Comparison of ENCODE assay signal across 15 cellular contexts in the genomic region with DNA sequence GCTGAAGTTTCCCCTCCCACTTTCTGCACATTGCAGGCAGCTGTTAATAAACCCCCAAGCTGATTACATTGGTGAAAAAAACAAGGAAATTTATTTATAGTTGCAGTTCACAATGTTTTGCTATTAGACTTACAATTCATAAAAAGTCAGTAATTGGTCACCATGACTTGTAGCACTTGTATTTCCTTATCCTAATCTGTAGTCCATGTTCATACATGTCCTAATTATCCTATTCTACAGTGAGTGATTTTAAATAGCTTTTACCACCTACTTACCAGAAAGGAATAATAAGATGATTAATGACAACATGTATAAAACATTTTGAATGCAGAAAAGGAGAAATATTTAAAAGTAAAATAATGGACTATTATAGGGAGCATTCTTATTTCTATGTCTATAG.
DNase-seq lines count a peak whose midpoint lies in the region; ATAC-seq and TF ChIP-seq lines count a peak whose summit lies in the region.
"Had no signal": no experiment of that assay in that cellular context is flagged by ENCODE, and none has a peak within 500 bp of the region (broad histone marks: within the 10 kb centered on the region; RNA-seq: fewer than 3 reads in every experiment).

No MANE protein-coding gene starts in this region.

- H3K79me2 ChIP-seq in GM23338 (replicated peaks; ENCODE audit: insufficient read depth) (no peaks in the 10 kb centered on the region), osteoblast (ENCODE audit: insufficient read depth, low read length) (no peaks in the 10 kb centered on the region)

- peaks cover 4% of the 10 kb centered on the region; the same call in 1 of the 2 replicates for H3K9me2 ChIP-seq in GM23338 (ENCODE audit: insufficient read depth)

- peaks cover under 1% of the 10 kb centered on the region; the same call in 2 of the 3 replicates for H3K9me3 Mint-ChIP-seq in GM23338
- peaks cover under 1% of the 10 kb centered on the region for H3K9me3 Mint-ChIP-seq in activated T-cell treated with anti-CD3 and anti-CD28 coated beads, Interleukin-2, amount 50 U/mL, for 24 hours

- ATAC-seq in GM23338 (no peak), HG03159 (IDR thresholded peaks at IDR 0.05; ENCODE audit: unreplicated experiment) (no peak)

- DNase-seq in GM23338 (ENCODE audit: low spot score) (peak; percentile 5), NCI-H1105 (lab: John Stamatoyannopoulos, UW) (peak; percentile 9), epithelial cell of esophagus (ENCODE audit: low read depth) (peak; percentile 51), osteoblast (ENCODE audit: insufficient read length, low spot score, missing footprints) (no peak)
- DNase-seq in activated T-cell treated with anti-CD3 and anti-CD28 coated beads, Interleukin-2, amount 50 U/mL, for 24 hours = no peak
- DNase-seq: C1 segment of cervical spinal cord; Calu3; CD4-positive, alpha-beta memory T cell; COR-L47; DMS53; DMS79 treated with DMSO at 0.1 percent for 48 hours; GF-D8; H7; HCEC 1CT had no signal

- H3K27ac ChIP-seq in GM23338 (ENCODE audit: low read depth) (no peak overlapping the region), osteoblast (ENCODE audit: low read depth, low read length) (no peak overlapping the region)

- H3K4me1 Mint-ChIP-seq in GM23338 = no peaks in the 10 kb centered on the region
- H3K4me1 Mint-ChIP-seq in activated T-cell treated with anti-CD3 and anti-CD28 coated beads, Interleukin-2, amount 50 U/mL, for 24 hours (ENCODE audit: low read depth) = no peaks in the 10 kb centered on the region
- H3K4me1 Mint-ChIP-seq: CD4-positive, alpha-beta memory T cell had no signal

- H3K27ac Mint-ChIP-seq in GM23338 = no peak overlapping the region
- H3K27ac Mint-ChIP-seq in activated T-cell treated with anti-CD3 and anti-CD28 coated beads, Interleukin-2, amount 50 U/mL, for 24 hours = no peak overlapping the region
- H3K27ac Mint-ChIP-seq: CD4-positive, alpha-beta memory T cell had no signal

- no peak overlapping the region for H3K4me3 Mint-ChIP-seq in GM23338
- no peak overlapping the region for H3K4me3 Mint-ChIP-seq in activated T-cell treated with anti-CD3 and anti-CD28 coated beads, Interleukin-2, amount 50 U/mL, for 24 hours
- H3K4me3 Mint-ChIP-seq: CD4-positive, alpha-beta memory T cell had no signal

- H3K27me3 Mint-ChIP-seq in GM23338 (ENCODE audit: insufficient read depth, low read depth, poor library complexity) = no peaks in the 10 kb centered on the region
- H3K27me3 Mint-ChIP-seq in activated T-cell treated with anti-CD3 and anti-CD28 coated beads, Interleukin-2, amount 50 U/mL, for 24 hours = no peaks in the 10 kb centered on the region
- H3K27me3 Mint-ChIP-seq: CD4-positive, alpha-beta memory T cell had no signal

- H3K4me3 ChIP-seq in GM23338 (no peak overlapping the region), epithelial cell of esophagus (ENCODE audit: low read length) (no peak overlapping the region), osteoblast (ENCODE audit: insufficient read depth, low read length) (no peak overlapping the region)

- no peaks in the 10 kb centered on the region for H3K4me1 ChIP-seq in GM23338 (ENCODE audit: insufficient read depth)
- H3K4me1 ChIP-seq in osteoblast (ENCODE audit: insufficient read depth, low read length) = no peaks in the 10 kb centered on the region

- H3K9me3 ChIP-seq in osteoblast (ENCODE audit: low read depth, low read length) = no peaks in the 10 kb centered on the region

- H3K4me2 ChIP-seq in GM23338 (no peak overlapping the region), osteoblast (ENCODE audit: insufficient read depth, low read length) (no peak overlapping the region)

- no peaks in the 10 kb centered on the region for H4K20me1 ChIP-seq in GM23338 (replicated peaks; ENCODE audit: insufficient read depth)
- no peaks in the 10 kb centered on the region for H4K20me1 ChIP-seq in osteoblast (ENCODE audit: insufficient read depth, low read length)

- H3K27me3 ChIP-seq in GM23338 (ENCODE audit: insufficient read depth) (no peaks in the 10 kb centered on the region), osteoblast (ENCODE audit: insufficient read depth, low read length) (no peaks in the 10 kb centered on the region)

- no peaks in the 10 kb centered on the region for H3F3A ChIP-seq in GM23338 (replicated peaks; ENCODE audit: low read depth)

- H3K36me3 Mint-ChIP-seq in GM23338 (ENCODE audit: low read depth) = no peaks in the 10 kb centered on the region
- no peaks in the 10 kb centered on the region for H3K36me3 Mint-ChIP-seq in activated T-cell treated with anti-CD3 and anti-CD28 coated beads, Interleukin-2, amount 50 U/mL, for 24 hours (ENCODE audit: low read depth)
- H3K36me3 Mint-ChIP-seq: CD4-positive, alpha-beta memory T cell had no signal

- no peak overlapping the region for H2AFZ ChIP-seq in GM23338
- peak overlapping the region; percentile 3 for H2AFZ ChIP-seq in osteoblast (ENCODE audit: low read length)

- no peak for TF ChIP-seq CTCF in GM23338 (conservative IDR thresholded peaks at IDR 0.05; ENCODE audit: low read depth in 2 of 2)
- no peak for TF ChIP-seq CTCF in epithelial cell of esophagus (IDR thresholded peaks at IDR 0.05; ENCODE audit: insufficient read depth, low read depth, low read length, missing control alignments)
- no peak for TF ChIP-seq CTCF in osteoblast (IDR thresholded peaks at IDR 0.05; ENCODE audit: extremely low read depth, low read depth, low read length)

- H3K36me3 ChIP-seq in GM23338 (ENCODE audit: insufficient read depth) (no peaks in the 10 kb centered on the region), osteoblast (ENCODE audit: insufficient read depth, low read length) (no peaks in the 10 kb centered on the region)

TF ChIP-seq in GM23338, 12 proteins besides CTCF, POLR2A, EP300 and RAD21 (continues in another document):
- TF ChIP-seq ZNF462 (CRISPR knock-in tag; IDR thresholded peaks at IDR 0.05) (no peak), STAT1 (IDR thresholded peaks at IDR 0.05; ENCODE audit: unreplicated experiment) (no peak), NANOG (IDR thresholded peaks at IDR 0.05; ENCODE audit: borderline replicate concordance) (no peak), ZNF114 (CRISPR knock-in tag; IDR thresholded peaks at IDR 0.05) (no peak), EZH2phosphoT487 (IDR thresholded peaks at IDR 0.05; ENCODE audit: unreplicated experiment) (no peak), CREB1 (CRISPR knock-in tag; IDR thresholded peaks at IDR 0.05; ENCODE audit: low read depth) (no peak), JUNB (IDR thresholded peaks at IDR 0.05; ENCODE audit: unreplicated experiment) (no peak), ZNF331 (CRISPR knock-in tag; IDR thresholded peaks at IDR 0.05; ENCODE audit: low read depth) (no peak)

Comparison
In these comparisons a context has a peak if more than half of its experiments do, and no peak if none do; other contexts are left out.
1. DNase-seq: peak in GM23338 (single experiment), NCI-H1105 (single experiment) and epithelial cell of esophagus (single experiment); none in osteoblast (single experiment) and activated T-cell treated with anti-CD3 and anti-CD28 coated beads, Interleukin-2, amount 50 U/mL, for 24 hours (single experiment).